ENCODE assay signal across 2 cellular contexts in the genomic region with DNA sequence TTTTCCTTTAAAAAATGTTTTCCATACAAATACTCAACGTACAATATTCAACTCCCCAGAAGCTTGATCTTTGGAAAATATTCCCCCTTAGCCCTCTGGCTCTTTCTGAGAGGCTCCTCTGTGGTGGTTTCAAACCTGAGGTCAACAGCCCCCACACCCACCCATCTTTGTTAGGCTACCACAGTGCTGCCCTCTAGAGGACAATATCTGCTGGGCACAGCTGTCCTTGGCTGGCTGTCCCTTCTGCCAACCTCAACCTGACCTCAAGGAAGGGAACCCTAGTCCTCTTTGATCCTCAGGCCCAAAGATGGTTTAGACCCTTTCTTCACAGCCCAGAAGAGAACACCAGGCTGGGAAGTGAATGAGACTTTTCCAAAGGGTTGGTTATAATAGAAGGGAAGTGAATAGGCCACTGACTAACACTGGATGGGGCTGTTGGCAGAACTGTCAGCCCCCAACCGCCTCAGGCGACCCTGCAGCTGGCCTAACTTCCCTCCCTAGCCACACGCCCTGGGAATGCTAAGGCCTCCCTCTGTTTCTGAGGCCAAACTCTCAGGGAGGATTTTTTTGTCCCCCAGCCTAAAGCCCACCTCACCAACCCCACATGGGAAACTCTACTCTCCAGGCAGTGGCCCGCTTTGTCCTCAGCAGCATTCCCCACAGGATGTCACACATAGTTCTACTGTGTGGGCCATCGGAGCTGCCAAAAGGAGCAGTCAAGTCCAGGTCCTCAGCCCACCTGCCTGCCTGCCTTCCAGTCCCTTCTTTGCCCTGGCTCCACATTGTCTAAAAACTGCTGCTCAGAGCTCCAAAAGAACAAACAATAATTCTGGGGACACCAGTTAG.
A peak's percentile ranks its signal among the peaks of the same experiment; 100 is the strongest.
TF ChIP-seq lines count a peak whose summit lies in the region.

No MANE protein-coding gene starts in this region.

TF ChIP-seq in WTC11, 78 proteins besides CTCF, POLR2A, EP300 and RAD21:
- TF ChIP-seq HMGA2 (CRISPR knock-in tag; IDR thresholded peaks at IDR 0.05): no peak
- TF ChIP-seq PREB (CRISPR knock-in tag; IDR thresholded peaks at IDR 0.05; ENCODE audit: borderline replicate concordance): no peak
- no peak for TF ChIP-seq FOXP4 (CRISPR knock-in tag; IDR thresholded peaks at IDR 0.05)
- no peak for TF ChIP-seq SP1 (CRISPR knock-in tag; conservative IDR thresholded peaks at IDR 0.05)
- no peak for TF ChIP-seq ZNF425 (CRISPR knock-in tag; conservative IDR thresholded peaks at IDR 0.05)
- no peak for TF ChIP-seq RORB (CRISPR knock-in tag; IDR thresholded peaks at IDR 0.05)

TF ChIP-seq in HepG2, 621 proteins besides CTCF, POLR2A, EP300 and RAD21:
- TF ChIP-seq GTF2F1 (IDR thresholded peaks at IDR 0.05; ENCODE audit: low read length): no peak
- TF ChIP-seq STAG1 (CRISPR knock-in tag; IDR thresholded peaks at IDR 0.05): peak; percentile 34
- TF ChIP-seq, protein P1, sequence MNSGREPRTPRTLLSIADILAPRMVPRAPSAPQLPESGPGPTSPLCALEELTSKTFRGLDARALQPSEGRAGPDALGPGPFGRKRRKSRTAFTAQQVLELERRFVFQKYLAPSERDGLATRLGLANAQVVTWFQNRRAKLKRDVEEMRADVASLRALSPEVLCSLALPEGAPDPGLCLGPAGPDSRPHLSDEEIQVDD (CRISPR knock-in tag; IDR thresholded peaks at IDR 0.05; ENCODE audit: borderline replicate concordance): no peak
- no peak for TF ChIP-seq CCAR2 (optimal IDR thresholded peaks at IDR 0.05; ENCODE audit: low read depth, low read length)
- TF ChIP-seq ZNF543 (CRISPR knock-in tag; IDR thresholded peaks at IDR 0.05): no peak
- TF ChIP-seq, protein P2, sequence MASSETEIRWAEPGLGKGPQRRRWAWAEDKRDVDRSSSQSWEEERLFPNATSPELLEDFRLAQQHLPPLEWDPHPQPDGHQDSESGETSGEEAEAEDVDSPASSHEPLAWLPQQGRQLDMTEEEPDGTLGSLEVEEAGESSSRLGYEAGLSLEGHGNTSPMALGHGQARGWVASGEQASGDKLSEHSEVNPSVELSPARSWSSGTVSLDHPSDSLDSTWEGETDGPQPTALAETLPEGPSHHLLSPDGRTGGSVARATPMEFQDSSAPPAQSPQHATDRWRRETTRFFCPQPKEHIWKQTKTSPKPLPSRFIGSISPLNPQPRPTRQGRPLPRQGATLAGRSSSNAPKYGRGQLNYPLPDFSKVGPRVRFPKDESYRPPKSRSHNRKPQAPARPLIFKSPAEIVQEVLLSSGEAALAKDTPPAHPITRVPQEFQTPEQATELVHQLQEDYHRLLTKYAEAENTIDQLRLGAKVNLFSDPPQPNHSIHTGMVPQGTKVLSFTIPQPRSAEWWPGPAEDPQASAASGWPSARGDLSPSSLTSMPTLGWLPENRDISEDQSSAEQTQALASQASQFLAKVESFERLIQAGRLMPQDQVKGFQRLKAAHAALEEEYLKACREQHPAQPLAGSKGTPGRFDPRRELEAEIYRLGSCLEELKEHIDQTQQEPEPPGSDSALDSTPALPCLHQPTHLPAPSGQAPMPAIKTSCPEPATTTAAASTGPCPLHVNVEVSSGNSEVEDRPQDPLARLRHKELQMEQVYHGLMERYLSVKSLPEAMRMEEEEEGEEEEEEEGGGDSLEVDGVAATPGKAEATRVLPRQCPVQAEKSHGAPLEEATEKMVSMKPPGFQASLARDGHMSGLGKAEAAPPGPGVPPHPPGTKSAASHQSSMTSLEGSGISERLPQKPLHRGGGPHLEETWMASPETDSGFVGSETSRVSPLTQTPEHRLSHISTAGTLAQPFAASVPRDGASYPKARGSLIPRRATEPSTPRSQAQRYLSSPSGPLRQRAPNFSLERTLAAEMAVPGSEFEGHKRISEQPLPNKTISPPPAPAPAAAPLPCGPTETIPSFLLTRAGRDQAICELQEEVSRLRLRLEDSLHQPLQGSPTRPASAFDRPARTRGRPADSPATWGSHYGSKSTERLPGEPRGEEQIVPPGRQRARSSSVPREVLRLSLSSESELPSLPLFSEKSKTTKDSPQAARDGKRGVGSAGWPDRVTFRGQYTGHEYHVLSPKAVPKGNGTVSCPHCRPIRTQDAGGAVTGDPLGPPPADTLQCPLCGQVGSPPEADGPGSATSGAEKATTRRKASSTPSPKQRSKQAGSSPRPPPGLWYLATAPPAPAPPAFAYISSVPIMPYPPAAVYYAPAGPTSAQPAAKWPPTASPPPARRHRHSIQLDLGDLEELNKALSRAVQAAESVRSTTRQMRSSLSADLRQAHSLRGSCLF (CRISPR knock-in tag; IDR thresholded peaks at IDR 0.05; ENCODE audit: borderline replicate concordance): no peak
- TF ChIP-seq, protein P3, sequence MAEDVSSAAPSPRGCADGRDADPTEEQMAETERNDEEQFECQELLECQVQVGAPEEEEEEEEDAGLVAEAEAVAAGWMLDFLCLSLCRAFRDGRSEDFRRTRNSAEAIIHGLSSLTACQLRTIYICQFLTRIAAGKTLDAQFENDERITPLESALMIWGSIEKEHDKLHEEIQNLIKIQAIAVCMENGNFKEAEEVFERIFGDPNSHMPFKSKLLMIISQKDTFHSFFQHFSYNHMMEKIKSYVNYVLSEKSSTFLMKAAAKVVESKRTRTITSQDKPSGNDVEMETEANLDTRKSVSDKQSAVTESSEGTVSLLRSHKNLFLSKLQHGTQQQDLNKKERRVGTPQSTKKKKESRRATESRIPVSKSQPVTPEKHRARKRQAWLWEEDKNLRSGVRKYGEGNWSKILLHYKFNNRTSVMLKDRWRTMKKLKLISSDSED (CRISPR knock-in tag; IDR thresholded peaks at IDR 0.05): no peak
- TF ChIP-seq ARID2 (CRISPR knock-in tag; IDR thresholded peaks at IDR 0.05; ENCODE audit: borderline replicate concordance): no peak
- no peak for TF ChIP-seq MTF2 (CRISPR knock-in tag; IDR thresholded peaks at IDR 0.05; ENCODE audit: borderline replicate concordance)
- no peak for TF ChIP-seq ZNF24 (IDR thresholded peaks at IDR 0.05)
- TF ChIP-seq ZBTB21 (CRISPR knock-in tag; IDR thresholded peaks at IDR 0.05): no peak
- no peak for TF ChIP-seq YEATS2 (CRISPR knock-in tag; IDR thresholded peaks at IDR 0.05; ENCODE audit: borderline replicate concordance)
- no peak for TF ChIP-seq ZNF7 (CRISPR knock-in tag; IDR thresholded peaks at IDR 0.05)
- TF ChIP-seq CENPT (CRISPR knock-in tag; IDR thresholded peaks at IDR 0.05; ENCODE audit: low read depth): no peak
- TF ChIP-seq TEF (CRISPR knock-in tag; IDR thresholded peaks at IDR 0.05): no peak
- TF ChIP-seq MEIS2 (CRISPR knock-in tag; IDR thresholded peaks at IDR 0.05): no peak
- no peak for TF ChIP-seq IKZF1 (IDR thresholded peaks at IDR 0.05)
- TF ChIP-seq, protein P4, sequence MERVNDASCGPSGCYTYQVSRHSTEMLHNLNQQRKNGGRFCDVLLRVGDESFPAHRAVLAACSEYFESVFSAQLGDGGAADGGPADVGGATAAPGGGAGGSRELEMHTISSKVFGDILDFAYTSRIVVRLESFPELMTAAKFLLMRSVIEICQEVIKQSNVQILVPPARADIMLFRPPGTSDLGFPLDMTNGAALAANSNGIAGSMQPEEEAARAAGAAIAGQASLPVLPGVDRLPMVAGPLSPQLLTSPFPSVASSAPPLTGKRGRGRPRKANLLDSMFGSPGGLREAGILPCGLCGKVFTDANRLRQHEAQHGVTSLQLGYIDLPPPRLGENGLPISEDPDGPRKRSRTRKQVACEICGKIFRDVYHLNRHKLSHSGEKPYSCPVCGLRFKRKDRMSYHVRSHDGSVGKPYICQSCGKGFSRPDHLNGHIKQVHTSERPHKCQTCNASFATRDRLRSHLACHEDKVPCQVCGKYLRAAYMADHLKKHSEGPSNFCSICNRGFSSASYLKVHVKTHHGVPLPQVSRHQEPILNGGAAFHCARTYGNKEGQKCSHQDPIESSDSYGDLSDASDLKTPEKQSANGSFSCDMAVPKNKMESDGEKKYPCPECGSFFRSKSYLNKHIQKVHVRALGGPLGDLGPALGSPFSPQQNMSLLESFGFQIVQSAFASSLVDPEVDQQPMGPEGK (CRISPR knock-in tag; IDR thresholded peaks at IDR 0.05): peak; percentile 71
- no peak for TF ChIP-seq RCOR2 (CRISPR knock-in tag; IDR thresholded peaks at IDR 0.05)
- 0 out of 2 replicates have a peak, but pooled peaks have one; percentile 4 for TF ChIP-seq PHF8 (CRISPR knock-in tag; IDR thresholded peaks at IDR 0.05)
- TF ChIP-seq CREM (IDR thresholded peaks at IDR 0.05): no peak
- TF ChIP-seq CREM (CRISPR knock-in tag; IDR thresholded peaks at IDR 0.05): no peak
- no peak for TF ChIP-seq NRL (CRISPR knock-in tag; IDR thresholded peaks at IDR 0.05; ENCODE audit: borderline replicate concordance)
- no peak for TF ChIP-seq ZNF790 (CRISPR knock-in tag; IDR thresholded peaks at IDR 0.05; ENCODE audit: borderline replicate concordance)
TF ChIP-seq in HepG2: peak in this region for 3.
